35 cellular contexts compared by ENCODE assay signal in genomic region chr11:103825469-103825868, GRCh38.
DNase-seq lines count a peak whose midpoint lies in the region; ATAC-seq, FAIRE-seq and TF ChIP-seq lines count a peak whose summit lies in the region.
"Had no signal": no experiment of that assay in that cellular context is flagged by ENCODE, and none has a peak within 500 bp of the region (broad histone marks: within the 10 kb centered on the region; RNA-seq: fewer than 3 reads in every experiment).

No MANE protein-coding gene starts in this region.

- POLR2A ChIA-PET in H1 (lab: Charles Lee; ENCODE audit: partially characterized antibody), result no interaction called here

- H3K4ac ChIP-seq in H1 (replicated peaks; ENCODE audit: insufficient read length, low read depth, low read length), result peak overlapping the region; percentile 4

- H3K23me2 ChIP-seq in H1 (ENCODE audit: low read depth, low read length), result no peaks in the 10 kb centered on the region

- intact Hi-C loops in left colon (cut with DNase I, micrococcal nuclease) (no loop called here), mucosa of descending colon (cut with DNase I, micrococcal nuclease) (no loop called here), pancreas (cut with DNase I) (no loop called here)

- 96% methylated on average over 2 of the region's 2 CpGs; no CpG with 5 or more reads in 1 of the 2 experiments for WGBS in H1 (ENCODE audit: extremely low coverage in 1 of 2, insufficient coverage in 1 of 2, insufficient read length in 1 of 2, insufficient replicate concordance in 2 of 2, low coverage in 1 of 2, low lambda C conversion rate in 2 of 2, missing lambda C conversion rate in 1 of 2), 2 experiments
- WGBS in pancreas, 2 donors, result 41 to 42% methylated on average over 2 of the region's 2 CpGs

- no peak overlapping the region for H2BK120ac ChIP-seq in H1 (replicated peaks; ENCODE audit: low read depth, low read length)

- no peaks in the 10 kb centered on the region for H3K36me3 ChIP-seq in H1 (ENCODE audit: control insufficient read depth in 2 of 4, insufficient read depth in 4 of 4, low read length in 3 of 4)
- no peaks in the 10 kb centered on the region for H3K36me3 ChIP-seq in mucosa of descending colon (ENCODE audit: low read depth)
- H3K36me3 ChIP-seq in pancreas, result no peaks in the 10 kb centered on the region
- H3K36me3 ChIP-seq: BE2C; BLaER1; BLaER1 treated with 17β-estradiol and CSF1 and Interleukin-3, amounts not matched to agents 10 nM and 100 nM had no signal

- no peak overlapping the region for H2BK12ac ChIP-seq in H1 (ENCODE audit: low read depth, low read length)

- H3K4me1 ChIP-seq in H1 (replicated peaks in 1 of 4; ENCODE audit: control insufficient read depth in 3 of 4, insufficient read depth in 4 of 4, low read length in 3 of 4) (no peaks in the 10 kb centered on the region), mucosa of descending colon (ENCODE audit: low read depth) (peaks cover 9% of the 10 kb centered on the region), pancreas (peaks cover 3 to 27% (median 6%) of the 10 kb centered on the region in 3 donors)
- H3K4me1 ChIP-seq: A549; BE2C; BLaER1; BLaER1 treated with 17β-estradiol and CSF1 and Interleukin-3, amounts not matched to agents 10 nM and 100 nM had no signal

- no peak for TF ChIP-seq RAD21 in H1 (IDR thresholded peaks at IDR 0.05 in 1 of 2, conservative IDR thresholded peaks at IDR 0.05 in 1 of 2; ENCODE audit: low read depth in 2 of 2, low read length in 2 of 2)

- H3K27me3 ChIP-seq in H1 (replicated peaks in 1 of 4; ENCODE audit: control insufficient read depth in 3 of 4, extremely low read depth in 1 of 4, insufficient read depth in 3 of 4, low read length in 3 of 4) (no peaks in the 10 kb centered on the region), pancreas (no peaks in the 10 kb centered on the region)
- H3K27me3 ChIP-seq: BLaER1; BLaER1 treated with 17β-estradiol and CSF1 and Interleukin-3, amounts not matched to agents 10 nM and 100 nM had no signal

- H3K4me3 ChIP-seq in H1 (ENCODE audit: extremely low read depth in 1 of 4, insufficient read depth in 2 of 4, low read depth in 3 of 4, low read length in 4 of 4) (no peak overlapping the region), mucosa of descending colon (no peak overlapping the region), pancreas (no peak overlapping the region)
- H3K4me3 ChIP-seq: A549; BLaER1; BLaER1 treated with 17β-estradiol and CSF1 and Interleukin-3, amounts not matched to agents 10 nM and 100 nM had no signal

- no peak overlapping the region for H2BK5ac ChIP-seq in H1 (ENCODE audit: low read depth, low read length)

- no peaks in the 10 kb centered on the region for H3K79me1 ChIP-seq in H1 (ENCODE audit: low read depth, low read length)

- H3K4me2 ChIP-seq in H1 (ENCODE audit: insufficient read depth in 1 of 2, low read depth in 2 of 2, low read length in 2 of 2), result no peak overlapping the region
- H3K4me2 ChIP-seq: A549; BLaER1; BLaER1 treated with 17β-estradiol and CSF1 and Interleukin-3, amounts not matched to agents 10 nM and 100 nM had no signal

- no peak overlapping the region for H2BK15ac ChIP-seq in H1 (ENCODE audit: low read length)

- no peak overlapping the region for H3K56ac ChIP-seq in H1 (replicated peaks; ENCODE audit: insufficient read length, low read depth, low read length)

- no peak overlapping the region for H2AFZ ChIP-seq in H1 (ENCODE audit: low read length)

- H3K23ac ChIP-seq in H1 (ENCODE audit: insufficient read length), result no peak overlapping the region

- H3K27ac ChIP-seq in H1 (ENCODE audit: low read depth, low read length) (no peak overlapping the region), pancreas (no peak overlapping the region)
- H3K27ac ChIP-seq: 22Rv1; A549; BLaER1; BLaER1 treated with 17β-estradiol and CSF1 and Interleukin-3, amounts not matched to agents 10 nM and 100 nM; C4-2B had no signal

- no peak for TF ChIP-seq POLR2A in H1 (IDR thresholded peaks at IDR 0.05; ENCODE audit: control extremely low read depth in 1 of 2, low read depth in 2 of 2, low read length in 2 of 2)

- TF ChIP-seq CTCF in H1 (IDR thresholded peaks at IDR 0.05; ENCODE audit: control extremely low read depth in 1 of 3, insufficient read depth in 1 of 3, low read depth in 1 of 3, low read length in 3 of 3) (no peak), mucosa of descending colon (IDR thresholded peaks at IDR 0.05) (no peak), pancreas (IDR thresholded peaks at IDR 0.05) (no peak)

- no peak overlapping the region for H4K8ac ChIP-seq in H1 (ENCODE audit: extremely low read depth, insufficient read depth, low read length)

- no peaks in the 10 kb centered on the region for H3K79me2 ChIP-seq in H1 (ENCODE audit: control insufficient read depth in 1 of 2, insufficient read depth in 2 of 2, low read length in 2 of 2)

- no peak for TF ChIP-seq EP300 in H1 (IDR thresholded peaks at IDR 0.05; ENCODE audit: borderline replicate concordance in 1 of 2, low read depth in 2 of 2, low read length in 2 of 2)

- H4K5ac ChIP-seq in H1 (ENCODE audit: insufficient read length, low read depth, low read length), result no peak overlapping the region

- FAIRE-seq in H1 (lab: Jason Lieb, UNC), result no peak
- no peak for FAIRE-seq in pancreas (lab: Jason Lieb, UNC)
- FAIRE-seq: A204.1, A549, D721Med had no signal

- no peak overlapping the region for H3K14ac ChIP-seq in H1 (ENCODE audit: insufficient read length)

- no peaks in the 10 kb centered on the region for H4K20me1 ChIP-seq in H1 (replicated peaks in 1 of 2; ENCODE audit: control insufficient read depth in 1 of 2, insufficient read depth in 2 of 2, low read length in 2 of 2)
- H4K20me1 ChIP-seq: BLaER1; BLaER1 treated with 17β-estradiol and CSF1 and Interleukin-3, amounts not matched to agents 10 nM and 100 nM had no signal

- H2BK20ac ChIP-seq in H1 (ENCODE audit: low read length), result no peak overlapping the region

- DNase-seq in H1 (ENCODE audit: low read depth in 1 of 2, low spot score in 2 of 2) (no peak), left colon (no peak), mucosa of descending colon (no peak), pancreas (no peak), superior temporal gyrus (ENCODE audit: extremely low spot score) (no peak), medulla oblongata (ENCODE audit: extremely low spot score) (no peak), SIG-M5 treated with dmso at 0.1 percent for 504 hours (lab: John Stamatoyannopoulos, UW; ENCODE audit: unreplicated experiment) (no peak)
- DNase-seq in activated effector memory CD4-positive, alpha-beta T cell treated with anti-CD3 and anti-CD28 coated beads, Interleukin-2, amount 50 U/mL, for 16 hours, result no peak
- DNase-seq: 8988T; ACHN; AML-193; BE2C; C1 segment of cervical spinal cord; Caco-2; Calu3; CD4-positive, alpha-beta memory T cell; CD4-positive, alpha-beta T cell; CD4-positive, CD25-positive, alpha-beta regulatory T cell; CD8-positive, alpha-beta memory T cell; CD8-positive, alpha-beta T cell; COR-L47; DMS 273 treated with DMSO at 0.1 percent for 48 hours; DMS153; DMS53; DMS79; DMS79 treated with DMSO at 0.1 percent for 48 hours; DND-41; EL had no signal

- H2AK5ac ChIP-seq in H1 (ENCODE audit: low read depth, low read length), result no peak overlapping the region

- CTCF ChIA-PET in H1 (lab: Charles Lee; ENCODE audit: partially characterized antibody), result interaction anchor here (1.0 kb wide), 1 partner anchor 47 kb away, joined by 3 read pairs; no protein-coding TSS in a partner anchor

- no peak overlapping the region for H3K18ac ChIP-seq in H1 (ENCODE audit: extremely low read depth, low read length)

- peak; percentile 38 for ATAC-seq in left colon
- peak; percentile 46 for ATAC-seq in mucosa of descending colon
- peak; percentile 21 to 63 (median 52) for ATAC-seq in pancreas
- ATAC-seq: A549; CD8-positive, alpha-beta T cell had no signal

- no peak overlapping the region for H4K91ac ChIP-seq in H1 (replicated peaks; ENCODE audit: insufficient read length, low read length)

- H3K9me3 ChIP-seq in H1 (ENCODE audit: insufficient read depth in 2 of 2, low read depth in 1 of 2, low read length in 1 of 2) (peaks cover 5 to 9% of the 10 kb centered on the region in 2 experiments; a peak in 3 of 4 replicates), mucosa of descending colon (no peaks in the 10 kb centered on the region), pancreas (no peaks in the 10 kb centered on the region)
- H3K9me3 ChIP-seq: A549, BE2C had no signal

- H3K9ac ChIP-seq in H1 (replicated peaks in 1 of 4; ENCODE audit: extremely low read depth in 1 of 4, low read depth in 3 of 4, low read length in 3 of 4), result no peak overlapping the region
- H3K9ac ChIP-seq: BLaER1; BLaER1 treated with 17β-estradiol and CSF1 and Interleukin-3, amounts not matched to agents 10 nM and 100 nM had no signal

TF ChIP-seq in H1, 55 proteins besides CTCF, POLR2A, EP300 and RAD21 (continues in another document):
- no peak for TF ChIP-seq JUND (IDR thresholded peaks at IDR 0.05; ENCODE audit: low read length)
- TF ChIP-seq SP2 (IDR thresholded peaks at IDR 0.05; ENCODE audit: low read length), result no peak
- no peak for TF ChIP-seq HDAC2 (IDR thresholded peaks at IDR 0.05; ENCODE audit: borderline replicate concordance in 1 of 2, low read depth in 2 of 2, low read length in 2 of 2)
- TF ChIP-seq, protein P1, sequence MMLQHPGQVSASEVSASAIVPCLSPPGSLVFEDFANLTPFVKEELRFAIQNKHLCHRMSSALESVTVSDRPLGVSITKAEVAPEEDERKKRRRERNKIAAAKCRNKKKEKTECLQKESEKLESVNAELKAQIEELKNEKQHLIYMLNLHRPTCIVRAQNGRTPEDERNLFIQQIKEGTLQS (IDR thresholded peaks at IDR 0.05; ENCODE audit: insufficient read depth, low read depth, low read length), result no peak
- TF ChIP-seq FOSL1 (IDR thresholded peaks at IDR 0.05; ENCODE audit: insufficient read depth, low read depth, low read length), result no peak
- no peak for TF ChIP-seq POU5F1 (IDR thresholded peaks at IDR 0.05; ENCODE audit: low read depth, low read length)
- TF ChIP-seq KDM4A (IDR thresholded peaks at IDR 0.05; ENCODE audit: low read depth, low read length, severe bottlenecking), result no peak
- no peak for TF ChIP-seq SAP30 (IDR thresholded peaks at IDR 0.05; ENCODE audit: insufficient read depth, insufficient replicate concordance, low read length)
- TF ChIP-seq YY1 (IDR thresholded peaks at IDR 0.05; ENCODE audit: low read depth, low read length), result no peak
- TF ChIP-seq TAF1 (IDR thresholded peaks at IDR 0.05; ENCODE audit: low read depth, low read length), result no peak
- TF ChIP-seq BCL11A (IDR thresholded peaks at IDR 0.05; ENCODE audit: low read depth in 2 of 2, low read length in 2 of 2), result no peak
- no peak for TF ChIP-seq CHD2 (IDR thresholded peaks at IDR 0.05; ENCODE audit: low read length)
- TF ChIP-seq, protein P2, sequence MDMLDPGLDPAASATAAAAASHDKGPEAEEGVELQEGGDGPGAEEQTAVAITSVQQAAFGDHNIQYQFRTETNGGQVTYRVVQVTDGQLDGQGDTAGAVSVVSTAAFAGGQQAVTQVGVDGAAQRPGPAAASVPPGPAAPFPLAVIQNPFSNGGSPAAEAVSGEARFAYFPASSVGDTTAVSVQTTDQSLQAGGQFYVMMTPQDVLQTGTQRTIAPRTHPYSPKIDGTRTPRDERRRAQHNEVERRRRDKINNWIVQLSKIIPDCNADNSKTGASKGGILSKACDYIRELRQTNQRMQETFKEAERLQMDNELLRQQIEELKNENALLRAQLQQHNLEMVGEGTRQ (IDR thresholded peaks at IDR 0.05; ENCODE audit: low read length), result no peak
- TF ChIP-seq TEAD4 (IDR thresholded peaks at IDR 0.05; ENCODE audit: low read depth, low read length), result no peak
